8 cellular contexts compared by ENCODE assay signal in the genomic region with DNA sequence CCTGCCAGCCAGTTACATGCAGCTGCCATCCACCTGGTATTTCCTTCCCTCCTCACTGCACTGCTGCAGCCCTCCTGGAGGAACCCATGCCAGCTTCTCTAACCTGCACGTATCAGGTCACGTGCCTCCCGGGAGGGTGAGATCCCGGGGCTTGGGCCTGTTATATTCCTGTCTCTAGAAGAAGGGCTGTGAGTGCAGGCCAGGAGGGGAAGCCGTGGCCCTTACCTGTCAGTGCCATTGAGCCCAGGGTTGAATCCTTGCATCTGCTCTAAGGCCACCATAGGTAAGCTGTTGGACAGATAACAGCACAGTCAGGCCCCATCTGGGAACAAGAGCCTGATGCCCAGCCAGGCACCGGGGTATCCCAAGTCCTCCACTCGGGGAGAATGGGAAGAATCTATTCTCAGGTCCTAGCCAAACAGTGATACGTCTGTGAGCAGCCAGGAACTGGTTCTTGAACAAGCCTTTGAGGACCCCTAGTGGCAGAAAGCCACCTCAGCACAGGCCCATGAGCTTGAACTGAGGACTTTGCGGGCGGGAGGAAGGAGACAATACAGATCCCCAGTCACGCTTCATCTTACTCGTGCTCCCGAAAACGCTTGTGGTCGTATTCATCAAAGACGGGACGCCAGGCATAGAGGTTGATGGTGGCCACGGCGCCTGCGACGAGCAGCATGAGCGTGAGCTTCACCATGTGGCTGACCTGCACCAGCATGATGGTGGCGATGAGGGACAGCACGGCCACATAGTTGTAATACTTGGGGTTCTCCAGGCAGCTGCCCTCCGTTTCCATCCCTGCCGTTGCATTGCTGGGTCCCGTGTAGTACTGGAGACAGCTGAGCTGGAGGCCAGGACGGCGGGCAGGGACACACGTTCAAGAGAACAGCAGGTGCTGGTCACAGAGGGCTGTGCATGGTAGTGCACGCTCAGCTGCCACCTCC. TPM values are rescaled to one million over a fixed set of nuclear protein-coding genes. Genes with fewer than 3 reads are reported as not detected.
DNase-seq lines count a peak whose midpoint lies in the region; ATAC-seq and TF ChIP-seq lines count a peak whose summit lies in the region.

No MANE protein-coding gene starts in this region.

- ATAC-seq in HG02588 (IDR thresholded peaks at IDR 0.05; ENCODE audit: unreplicated experiment): peak; percentile 73
- ATAC-seq in gastrocnemius medialis: peak; percentile 92 to 97
- ATAC-seq in HG03045 (IDR thresholded peaks at IDR 0.05; ENCODE audit: unreplicated experiment): no peak

- H3K27me3 ChIP-seq in ascending aorta (no peaks in the 10 kb centered on the region), hepatocyte (no peaks in the 10 kb centered on the region), gastrocnemius medialis (no peaks in the 10 kb centered on the region)

- H4K20me1 ChIP-seq in hepatocyte (ENCODE audit: insufficient read depth, poor library complexity, severe bottlenecking): no peaks in the 10 kb centered on the region

- in situ Hi-C loops in gastrocnemius medialis (cut with MboI; ENCODE audit: low sequenced_read_pairs in 4 of 4): loop anchor here (5.0 to 10.0 kb wide), 4 partner anchors 405 to 420 kb away; no protein-coding TSS in a partner anchor

- H3K36me3 ChIP-seq in ascending aorta (peaks cover 12 to 14% of the 10 kb centered on the region in 2 donors), hepatocyte (replicated peaks; ENCODE audit: insufficient read depth, low read depth) (no peaks in the 10 kb centered on the region), gastrocnemius medialis (no peaks in the 10 kb centered on the region)

- H3K4me3 ChIP-seq in ascending aorta (no peak overlapping the region), hepatocyte (no peak overlapping the region), gastrocnemius medialis (peak overlapping the region in 2 of 4 donors; percentile 6 to 30)

- DNase-seq in GM04503 (ENCODE audit: low read depth) (peak; percentile 24), NCI-H187 treated with DMSO at 0.1 percent for 48 hours (lab: John Stamatoyannopoulos, UW) (peak; percentile 32), T-helper 22 cell (ENCODE audit: low read depth) (peak; percentile 42), ascending aorta (ENCODE audit: low spot score in 2 of 2) (peak in 1 of 2 donors; percentile 86), hepatocyte (ENCODE audit: low spot score) (peak; percentile 91), gastrocnemius medialis (peak; percentile 65 to 76)

- TF ChIP-seq POLR2A in gastrocnemius medialis (IDR thresholded peaks at IDR 0.05): no peak

- no peak overlapping the region for H3K27ac ChIP-seq in ascending aorta
- H3K27ac ChIP-seq in hepatocyte: no peak overlapping the region
- no peak overlapping the region for H3K27ac ChIP-seq in gastrocnemius medialis

- H3K9me2 ChIP-seq in hepatocyte (replicated peaks; ENCODE audit: insufficient read depth): no peaks in the 10 kb centered on the region

- H2AFZ ChIP-seq in hepatocyte: no peak overlapping the region

- no peaks in the 10 kb centered on the region for H3K4me1 ChIP-seq in ascending aorta
- H3K4me1 ChIP-seq in hepatocyte (ENCODE audit: insufficient read depth): no peaks in the 10 kb centered on the region
- H3K4me1 ChIP-seq in gastrocnemius medialis: peaks cover 0 to 13% of the 10 kb centered on the region in 2 donors

- no peaks in the 10 kb centered on the region for H3K9me3 ChIP-seq in ascending aorta
- no peaks in the 10 kb centered on the region for H3K9me3 ChIP-seq in hepatocyte (ENCODE audit: low read depth)
- H3K9me3 ChIP-seq in gastrocnemius medialis: no peaks in the 10 kb centered on the region

- intact Hi-C loops in ascending aorta (cut with DNase I) (loop anchor here (1.0 kb wide), 1 partner anchor 417 kb away; no protein-coding TSS in a partner anchor), gastrocnemius medialis (cut with DNase I; ENCODE audit: low total_unique reads) (loop anchor here (1.0 to 2.0 kb wide), 3 partner anchors 215 to 417 kb away; no protein-coding TSS in a partner anchor)

- TF ChIP-seq CTCF in ascending aorta (IDR thresholded peaks at IDR 0.05) (peak; percentile 70 to 88 (median 83)), hepatocyte (IDR thresholded peaks at IDR 0.05; ENCODE audit: poor library complexity) (peak; percentile 94), gastrocnemius medialis (IDR thresholded peaks at IDR 0.05 in 4 of 5, conservative IDR thresholded peaks at IDR 0.05 in 1 of 5) (peak; percentile 72 to 91 (median 83))

- H3K79me2 ChIP-seq in hepatocyte: no peaks in the 10 kb centered on the region

- WGBS in hepatocyte (ENCODE audit: low lambda C conversion rate, missing lambda C conversion rate): 42% methylated on average over 31 of the region's 31 CpGs

- no peak overlapping the region for H3K4me2 ChIP-seq in hepatocyte

RNA-seq across cellular contexts. Expression of gene CENPO, which starts 34.4 kb away (rescaled TPM):
- not detected for total RNA-seq in ascending aorta
- 8.2 and 14.6 TPM in 2 replicates for total RNA-seq in hepatocyte
- 5.1 and 9.7 TPM in 2 replicates for polyA plus RNA-seq in hepatocyte
- total RNA-seq in gastrocnemius medialis: 1 to 10 TPM; 1.2 to 3.6 (median 2.7) TPM

RNA-seq across cellular contexts. Expression of gene PTRHD1, which starts 34.4 kb away (rescaled TPM):
- 18.8 TPM for total RNA-seq in ascending aorta
- 40.5 and 47.8 TPM in 2 replicates for total RNA-seq in hepatocyte
- 61.1 and 63.6 TPM in 2 replicates for polyA plus RNA-seq in hepatocyte
- total RNA-seq in gastrocnemius medialis: 10 to 100 TPM; 17.3 to 45.0 (median 37.3) TPM
